In the genomic region with DNA sequence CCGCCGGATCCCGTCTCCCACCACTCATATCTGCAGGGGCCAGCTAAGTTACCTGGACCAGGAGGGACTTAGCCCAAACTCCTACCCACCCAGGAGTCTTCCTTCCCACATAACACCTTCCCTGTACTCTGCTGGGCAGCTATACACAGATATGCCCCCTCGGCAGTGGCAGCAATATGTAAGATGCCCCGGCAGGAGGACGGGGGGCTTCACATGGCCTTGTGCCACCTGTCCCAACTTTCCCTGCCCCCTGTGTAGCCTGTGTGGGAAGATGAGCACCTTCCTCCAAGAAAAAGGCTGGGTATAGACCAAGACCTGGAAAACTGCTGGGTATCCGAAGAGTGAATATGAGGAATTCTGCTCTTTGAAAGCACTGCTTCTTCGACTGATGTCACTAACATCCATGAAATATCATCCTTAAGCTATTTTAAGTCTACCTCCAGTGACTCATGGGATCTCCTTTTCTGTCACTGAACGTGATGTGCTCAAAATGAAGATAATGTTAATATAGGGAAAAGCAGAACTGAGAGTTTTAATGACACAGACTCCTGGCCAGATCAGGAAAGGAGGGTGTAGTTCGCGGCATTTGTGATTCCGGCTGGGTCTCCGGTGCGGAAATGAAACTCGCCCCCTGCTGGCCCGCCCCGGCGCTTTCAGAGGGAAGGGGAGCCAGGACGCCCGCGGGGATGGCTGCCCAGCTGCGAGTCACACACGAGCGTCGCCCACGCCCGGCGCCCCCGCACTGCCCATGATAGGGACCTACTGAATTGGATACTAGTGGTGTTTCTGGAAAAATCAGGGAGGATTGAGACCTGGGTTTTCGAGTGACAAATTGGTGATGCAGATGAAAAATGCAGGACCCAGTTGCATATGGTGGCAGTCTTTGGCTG, we compare ENCODE assay signal across 1 cellular context.
TF ChIP-seq lines count a peak whose summit lies in the region.

No MANE protein-coding gene starts in this region.

TF ChIP-seq in K562, 482 proteins besides CTCF, POLR2A, EP300 and RAD21 (continued from another document and continues in another):
- TF ChIP-seq RB1 (IDR thresholded peaks at IDR 0.05; ENCODE audit: low read depth) (peak; percentile 62; the same call in 1 of the 2 replicates), CCNT2 (IDR thresholded peaks at IDR 0.05; ENCODE audit: borderline replicate concordance, extremely low read depth, insufficient read length, low read depth, low read length) (no peak), FUS (optimal IDR thresholded peaks at IDR 0.05; ENCODE audit: low read depth, low read length) (no peak), SMAD4 (CRISPR knock-in tag; conservative IDR thresholded peaks at IDR 0.05) (no peak; the same call in 1 of the 2 replicates), ERF (CRISPR knock-in tag; IDR thresholded peaks at IDR 0.05) (0 out of 2 replicates have a peak, but pooled peaks have one; percentile 13), TFAM (CRISPR knock-in tag; conservative IDR thresholded peaks at IDR 0.05) (no peak), ZNF830 (CRISPR knock-in tag; IDR thresholded peaks at IDR 0.05) (no peak), SPI1 (IDR thresholded peaks at IDR 0.05; ENCODE audit: borderline replicate concordance, low read depth, low read length) (peak; percentile 38; the same call in 1 of the 2 replicates), SMARCA4 (IDR thresholded peaks at IDR 0.05) (0 out of 2 replicates have a peak, but pooled peaks have one; percentile 27), BRF1 (IDR thresholded peaks at IDR 0.05; ENCODE audit: borderline replicate concordance, extremely low read depth, insufficient read length) (no peak), LEF1 (IDR thresholded peaks at IDR 0.05) (no peak), GATAD2A (IDR thresholded peaks at IDR 0.05) (no peak), RBM39 (optimal IDR thresholded peaks at IDR 0.05; ENCODE audit: low read depth, low read length) (no peak), ZNF76 (CRISPR knock-in tag; IDR thresholded peaks at IDR 0.05; ENCODE audit: borderline replicate concordance) (no peak), FOXJ2 (tag; IDR thresholded peaks at IDR 0.05) (no peak), NCOA2 (IDR thresholded peaks at IDR 0.05; ENCODE audit: partially characterized antibody in 2 of 2) (no peak), KDM4B (IDR thresholded peaks at IDR 0.05; ENCODE audit: borderline replicate concordance in 2 of 2, low read depth in 1 of 2) (no peak), CTBP1 (IDR thresholded peaks at IDR 0.05; ENCODE audit: borderline replicate concordance) (peak; percentile 27; the same call in 1 of the 2 replicates)
- TF ChIP-seq, protein P1, sequence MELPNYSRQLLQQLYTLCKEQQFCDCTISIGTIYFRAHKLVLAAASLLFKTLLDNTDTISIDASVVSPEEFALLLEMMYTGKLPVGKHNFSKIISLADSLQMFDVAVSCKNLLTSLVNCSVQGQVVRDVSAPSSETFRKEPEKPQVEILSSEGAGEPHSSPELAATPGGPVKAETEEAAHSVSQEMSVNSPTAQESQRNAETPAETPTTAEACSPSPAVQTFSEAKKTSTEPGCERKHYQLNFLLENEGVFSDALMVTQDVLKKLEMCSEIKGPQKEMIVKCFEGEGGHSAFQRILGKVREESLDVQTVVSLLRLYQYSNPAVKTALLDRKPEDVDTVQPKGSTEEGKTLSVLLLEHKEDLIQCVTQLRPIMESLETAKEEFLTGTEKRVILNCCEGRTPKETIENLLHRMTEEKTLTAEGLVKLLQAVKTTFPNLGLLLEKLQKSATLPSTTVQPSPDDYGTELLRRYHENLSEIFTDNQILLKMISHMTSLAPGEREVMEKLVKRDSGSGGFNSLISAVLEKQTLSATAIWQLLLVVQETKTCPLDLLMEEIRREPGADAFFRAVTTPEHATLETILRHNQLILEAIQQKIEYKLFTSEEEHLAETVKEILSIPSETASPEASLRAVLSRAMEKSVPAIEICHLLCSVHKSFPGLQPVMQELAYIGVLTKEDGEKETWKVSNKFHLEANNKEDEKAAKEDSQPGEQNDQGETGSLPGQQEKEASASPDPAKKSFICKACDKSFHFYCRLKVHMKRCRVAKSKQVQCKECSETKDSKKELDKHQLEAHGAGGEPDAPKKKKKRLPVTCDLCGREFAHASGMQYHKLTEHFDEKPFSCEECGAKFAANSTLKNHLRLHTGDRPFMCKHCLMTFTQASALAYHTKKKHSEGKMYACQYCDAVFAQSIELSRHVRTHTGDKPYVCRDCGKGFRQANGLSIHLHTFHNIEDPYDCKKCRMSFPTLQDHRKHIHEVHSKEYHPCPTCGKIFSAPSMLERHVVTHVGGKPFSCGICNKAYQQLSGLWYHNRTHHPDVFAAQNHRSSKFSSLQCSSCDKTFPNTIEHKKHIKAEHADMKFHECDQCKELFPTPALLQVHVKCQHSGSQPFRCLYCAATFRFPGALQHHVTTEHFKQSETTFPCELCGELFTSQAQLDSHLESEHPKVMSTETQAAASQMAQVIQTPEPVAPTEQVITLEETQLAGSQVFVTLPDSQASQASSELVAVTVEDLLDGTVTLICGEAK (IDR thresholded peaks at IDR 0.05), result peak; percentile 39; the same call in 1 of the 2 replicates
- TF ChIP-seq, protein P1 (CRISPR knock-in tag; IDR thresholded peaks at IDR 0.05), result no peak
- TF ChIP-seq, protein P2, sequence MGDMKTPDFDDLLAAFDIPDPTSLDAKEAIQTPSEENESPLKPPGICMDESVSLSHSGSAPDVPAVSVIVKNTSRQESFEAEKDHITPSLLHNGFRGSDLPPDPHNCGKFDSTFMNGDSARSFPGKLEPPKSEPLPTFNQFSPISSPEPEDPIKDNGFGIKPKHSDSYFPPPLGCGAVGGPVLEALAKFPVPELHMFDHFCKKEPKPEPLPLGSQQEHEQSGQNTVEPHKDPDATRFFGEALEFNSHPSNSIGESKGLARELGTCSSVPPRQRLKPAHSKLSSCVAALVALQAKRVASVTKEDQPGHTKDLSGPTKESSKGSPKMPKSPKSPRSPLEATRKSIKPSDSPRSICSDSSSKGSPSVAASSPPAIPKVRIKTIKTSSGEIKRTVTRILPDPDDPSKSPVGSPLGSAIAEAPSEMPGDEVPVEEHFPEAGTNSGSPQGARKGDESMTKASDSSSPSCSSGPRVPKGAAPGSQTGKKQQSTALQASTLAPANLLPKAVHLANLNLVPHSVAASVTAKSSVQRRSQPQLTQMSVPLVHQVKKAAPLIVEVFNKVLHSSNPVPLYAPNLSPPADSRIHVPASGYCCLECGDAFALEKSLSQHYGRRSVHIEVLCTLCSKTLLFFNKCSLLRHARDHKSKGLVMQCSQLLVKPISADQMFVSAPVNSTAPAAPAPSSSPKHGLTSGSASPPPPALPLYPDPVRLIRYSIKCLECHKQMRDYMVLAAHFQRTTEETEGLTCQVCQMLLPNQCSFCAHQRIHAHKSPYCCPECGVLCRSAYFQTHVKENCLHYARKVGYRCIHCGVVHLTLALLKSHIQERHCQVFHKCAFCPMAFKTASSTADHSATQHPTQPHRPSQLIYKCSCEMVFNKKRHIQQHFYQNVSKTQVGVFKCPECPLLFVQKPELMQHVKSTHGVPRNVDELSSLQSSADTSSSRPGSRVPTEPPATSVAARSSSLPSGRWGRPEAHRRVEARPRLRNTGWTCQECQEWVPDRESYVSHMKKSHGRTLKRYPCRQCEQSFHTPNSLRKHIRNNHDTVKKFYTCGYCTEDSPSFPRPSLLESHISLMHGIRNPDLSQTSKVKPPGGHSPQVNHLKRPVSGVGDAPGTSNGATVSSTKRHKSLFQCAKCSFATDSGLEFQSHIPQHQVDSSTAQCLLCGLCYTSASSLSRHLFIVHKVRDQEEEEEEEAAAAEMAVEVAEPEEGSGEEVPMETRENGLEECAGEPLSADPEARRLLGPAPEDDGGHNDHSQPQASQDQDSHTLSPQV (IDR thresholded peaks at IDR 0.05), result no peak
- TF ChIP-seq, protein P3, sequence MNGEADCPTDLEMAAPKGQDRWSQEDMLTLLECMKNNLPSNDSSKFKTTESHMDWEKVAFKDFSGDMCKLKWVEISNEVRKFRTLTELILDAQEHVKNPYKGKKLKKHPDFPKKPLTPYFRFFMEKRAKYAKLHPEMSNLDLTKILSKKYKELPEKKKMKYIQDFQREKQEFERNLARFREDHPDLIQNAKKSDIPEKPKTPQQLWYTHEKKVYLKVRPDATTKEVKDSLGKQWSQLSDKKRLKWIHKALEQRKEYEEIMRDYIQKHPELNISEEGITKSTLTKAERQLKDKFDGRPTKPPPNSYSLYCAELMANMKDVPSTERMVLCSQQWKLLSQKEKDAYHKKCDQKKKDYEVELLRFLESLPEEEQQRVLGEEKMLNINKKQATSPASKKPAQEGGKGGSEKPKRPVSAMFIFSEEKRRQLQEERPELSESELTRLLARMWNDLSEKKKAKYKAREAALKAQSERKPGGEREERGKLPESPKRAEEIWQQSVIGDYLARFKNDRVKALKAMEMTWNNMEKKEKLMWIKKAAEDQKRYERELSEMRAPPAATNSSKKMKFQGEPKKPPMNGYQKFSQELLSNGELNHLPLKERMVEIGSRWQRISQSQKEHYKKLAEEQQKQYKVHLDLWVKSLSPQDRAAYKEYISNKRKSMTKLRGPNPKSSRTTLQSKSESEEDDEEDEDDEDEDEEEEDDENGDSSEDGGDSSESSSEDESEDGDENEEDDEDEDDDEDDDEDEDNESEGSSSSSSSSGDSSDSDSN (IDR thresholded peaks at IDR 0.05; ENCODE audit: borderline replicate concordance in 1 of 2, low read depth in 2 of 2, low read length in 2 of 2), result no peak
- TF ChIP-seq, protein P4, sequence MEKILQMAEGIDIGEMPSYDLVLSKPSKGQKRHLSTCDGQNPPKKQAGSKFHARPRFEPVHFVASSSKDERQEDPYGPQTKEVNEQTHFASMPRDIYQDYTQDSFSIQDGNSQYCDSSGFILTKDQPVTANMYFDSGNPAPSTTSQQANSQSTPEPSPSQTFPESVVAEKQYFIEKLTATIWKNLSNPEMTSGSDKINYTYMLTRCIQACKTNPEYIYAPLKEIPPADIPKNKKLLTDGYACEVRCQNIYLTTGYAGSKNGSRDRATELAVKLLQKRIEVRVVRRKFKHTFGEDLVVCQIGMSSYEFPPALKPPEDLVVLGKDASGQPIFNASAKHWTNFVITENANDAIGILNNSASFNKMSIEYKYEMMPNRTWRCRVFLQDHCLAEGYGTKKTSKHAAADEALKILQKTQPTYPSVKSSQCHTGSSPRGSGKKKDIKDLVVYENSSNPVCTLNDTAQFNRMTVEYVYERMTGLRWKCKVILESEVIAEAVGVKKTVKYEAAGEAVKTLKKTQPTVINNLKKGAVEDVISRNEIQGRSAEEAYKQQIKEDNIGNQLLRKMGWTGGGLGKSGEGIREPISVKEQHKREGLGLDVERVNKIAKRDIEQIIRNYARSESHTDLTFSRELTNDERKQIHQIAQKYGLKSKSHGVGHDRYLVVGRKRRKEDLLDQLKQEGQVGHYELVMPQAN (IDR thresholded peaks at IDR 0.05; ENCODE audit: borderline replicate concordance), result no peak
- TF ChIP-seq, protein P5, sequence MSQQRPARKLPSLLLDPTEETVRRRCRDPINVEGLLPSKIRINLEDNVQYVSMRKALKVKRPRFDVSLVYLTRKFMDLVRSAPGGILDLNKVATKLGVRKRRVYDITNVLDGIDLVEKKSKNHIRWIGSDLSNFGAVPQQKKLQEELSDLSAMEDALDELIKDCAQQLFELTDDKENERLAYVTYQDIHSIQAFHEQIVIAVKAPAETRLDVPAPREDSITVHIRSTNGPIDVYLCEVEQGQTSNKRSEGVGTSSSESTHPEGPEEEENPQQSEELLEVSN (IDR thresholded peaks at IDR 0.05; ENCODE audit: borderline replicate concordance in 1 of 2, extremely low read depth in 1 of 2, insufficient read depth in 1 of 2, insufficient read length in 1 of 2, low read depth in 1 of 2, low read length in 1 of 2, poor library complexity in 1 of 2, severe bottlenecking in 1 of 2), result peak in 1 of 2 experiments; percentile 63
- TF ChIP-seq, protein P6, sequence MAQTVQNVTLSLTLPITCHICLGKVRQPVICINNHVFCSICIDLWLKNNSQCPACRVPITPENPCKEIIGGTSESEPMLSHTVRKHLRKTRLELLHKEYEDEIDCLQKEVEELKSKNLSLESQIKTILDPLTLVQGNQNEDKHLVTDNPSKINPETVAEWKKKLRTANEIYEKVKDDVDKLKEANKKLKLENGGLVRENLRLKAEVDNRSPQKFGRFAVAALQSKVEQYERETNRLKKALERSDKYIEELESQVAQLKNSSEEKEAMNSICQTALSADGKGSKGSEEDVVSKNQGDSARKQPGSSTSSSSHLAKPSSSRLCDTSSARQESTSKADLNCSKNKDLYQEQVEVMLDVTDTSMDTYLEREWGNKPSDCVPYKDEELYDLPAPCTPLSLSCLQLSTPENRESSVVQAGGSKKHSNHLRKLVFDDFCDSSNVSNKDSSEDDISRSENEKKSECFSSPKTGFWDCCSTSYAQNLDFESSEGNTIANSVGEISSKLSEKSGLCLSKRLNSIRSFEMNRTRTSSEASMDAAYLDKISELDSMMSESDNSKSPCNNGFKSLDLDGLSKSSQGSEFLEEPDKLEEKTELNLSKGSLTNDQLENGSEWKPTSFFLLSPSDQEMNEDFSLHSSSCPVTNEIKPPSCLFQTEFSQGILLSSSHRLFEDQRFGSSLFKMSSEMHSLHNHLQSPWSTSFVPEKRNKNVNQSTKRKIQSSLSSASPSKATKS (CRISPR knock-in tag; IDR thresholded peaks at IDR 0.05), result no peak
- TF ChIP-seq, protein P7, sequence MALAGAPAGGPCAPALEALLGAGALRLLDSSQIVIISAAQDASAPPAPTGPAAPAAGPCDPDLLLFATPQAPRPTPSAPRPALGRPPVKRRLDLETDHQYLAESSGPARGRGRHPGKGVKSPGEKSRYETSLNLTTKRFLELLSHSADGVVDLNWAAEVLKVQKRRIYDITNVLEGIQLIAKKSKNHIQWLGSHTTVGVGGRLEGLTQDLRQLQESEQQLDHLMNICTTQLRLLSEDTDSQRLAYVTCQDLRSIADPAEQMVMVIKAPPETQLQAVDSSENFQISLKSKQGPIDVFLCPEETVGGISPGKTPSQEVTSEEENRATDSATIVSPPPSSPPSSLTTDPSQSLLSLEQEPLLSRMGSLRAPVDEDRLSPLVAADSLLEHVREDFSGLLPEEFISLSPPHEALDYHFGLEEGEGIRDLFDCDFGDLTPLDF (CRISPR knock-in tag; IDR thresholded peaks at IDR 0.05), result no peak
